1 cellular context compared by ENCODE assay signal in genomic region chr12:105076098-105076497, GRCh38.
TF ChIP-seq lines count a peak whose summit lies in the region.

No MANE protein-coding gene starts in this region.

TF ChIP-seq in IMR-90, 13 proteins besides CTCF, POLR2A, EP300 and RAD21:
- TF ChIP-seq USF2 (IDR thresholded peaks at IDR 0.05; ENCODE audit: low read depth, low read length) (no peak), RFX5 (IDR thresholded peaks at IDR 0.05; ENCODE audit: low read depth, low read length) (no peak), CEBPB (IDR thresholded peaks at IDR 0.05; ENCODE audit: low read depth, low read length) (peak; percentile 85)
